In genomic region chr3:196711838-196712513, GRCh38 we compare ENCODE assay signal across 1 cellular context.
TF ChIP-seq lines count a peak whose summit lies in the region.

Gene CEP19, minus strand, starts transcription at chr3:196712250. Its CDS starts 3,593 bp downstream, at chr3:196708657.
Gene PIGX, plus strand, starts transcription at chr3:196712377.

TF ChIP-seq in GM12878, 131 proteins besides CTCF, POLR2A, EP300 and RAD21 (continued from another document and continues in another):
- peak; percentile 44; the same call in 1 of the 2 replicates for TF ChIP-seq ATF2 (IDR thresholded peaks at IDR 0.05; ENCODE audit: low read length)
- no peak for TF ChIP-seq SPI1 (IDR thresholded peaks at IDR 0.05; ENCODE audit: borderline replicate concordance, insufficient read depth, low read depth, low read length)
- 0 out of 2 replicates have a peak, but pooled peaks have one; percentile 2 for TF ChIP-seq YY1 (IDR thresholded peaks at IDR 0.05; ENCODE audit: low read depth, low read length)
- TF ChIP-seq NFXL1 (IDR thresholded peaks at IDR 0.05; ENCODE audit: borderline replicate concordance): peak; percentile 84; the same call in 1 of the 2 replicates
- TF ChIP-seq RUNX3 (IDR thresholded peaks at IDR 0.05; ENCODE audit: low read length): peak; percentile 95
- TF ChIP-seq NKRF (conservative IDR thresholded peaks at IDR 0.05): peak; percentile 94; the same call in 1 of the 2 replicates
- no peak for TF ChIP-seq IRF3 (IDR thresholded peaks at IDR 0.05)
- TF ChIP-seq HSF1 (IDR thresholded peaks at IDR 0.05; ENCODE audit: low read depth, low read length): no peak
- TF ChIP-seq MXI1 (IDR thresholded peaks at IDR 0.05; ENCODE audit: low read depth, low read length): peak; percentile 91
- TF ChIP-seq TAF1 (IDR thresholded peaks at IDR 0.05; ENCODE audit: borderline replicate concordance, low read depth, low read length): 0 out of 2 replicates have a peak, but pooled peaks have one; percentile 38
- TF ChIP-seq NR2F1 (conservative IDR thresholded peaks at IDR 0.05): 0 out of 2 replicates have a peak, but pooled peaks have one; percentile 67
- TF ChIP-seq CHD1 (IDR thresholded peaks at IDR 0.05; ENCODE audit: low read depth, low read length): no peak
- TF ChIP-seq ATF7 (IDR thresholded peaks at IDR 0.05; ENCODE audit: low read depth): no peak; the same call in 1 of the 2 replicates
- TF ChIP-seq RCOR1 (conservative IDR thresholded peaks at IDR 0.05; ENCODE audit: low read depth, low read length): no peak
- TF ChIP-seq SKIL (IDR thresholded peaks at IDR 0.05; ENCODE audit: low read depth, poor library complexity, severe bottlenecking): peak; percentile 64
- TF ChIP-seq ZNF687 (IDR thresholded peaks at IDR 0.05): peak; percentile 80; the same call in 1 of the 2 replicates
- TF ChIP-seq JUNB (IDR thresholded peaks at IDR 0.05): peak; percentile 58; the same call in 1 of the 2 replicates
- TF ChIP-seq USF1 (IDR thresholded peaks at IDR 0.05; ENCODE audit: borderline replicate concordance, extremely low read length, insufficient read depth, low read depth, low read length): no peak
- no peak for TF ChIP-seq TBL1XR1 (IDR thresholded peaks at IDR 0.05; ENCODE audit: low read depth, low read length)
- TF ChIP-seq PAX8 (IDR thresholded peaks at IDR 0.05): no peak
- TF ChIP-seq ZNF207 (IDR thresholded peaks at IDR 0.05; ENCODE audit: borderline replicate concordance): peak; percentile 66; the same call in 1 of the 2 replicates
- TF ChIP-seq ZBTB4 (CRISPR knock-in tag; IDR thresholded peaks at IDR 0.05): no peak
- TF ChIP-seq ZNF274 (IDR thresholded peaks at IDR 0.05; ENCODE audit: insufficient read depth, insufficient read length): no peak
- peak; percentile 70; the same call in 1 of the 2 replicates for TF ChIP-seq NFIC (IDR thresholded peaks at IDR 0.05; ENCODE audit: low read depth, low read length)
- no peak for TF ChIP-seq YBX1 (IDR thresholded peaks at IDR 0.05)
- TF ChIP-seq CEBPB (IDR thresholded peaks at IDR 0.05; ENCODE audit: borderline replicate concordance in 1 of 2, low read depth in 2 of 2, low read length in 2 of 2): no peak
- TF ChIP-seq ZNF217 (IDR thresholded peaks at IDR 0.05): no peak; the same call in 1 of the 2 replicates
- TF ChIP-seq BACH1 (IDR thresholded peaks at IDR 0.05; ENCODE audit: borderline replicate concordance): peak; percentile 94
- no peak for TF ChIP-seq SREBF1 (IDR thresholded peaks at IDR 0.05; ENCODE audit: low read length)
- no peak for TF ChIP-seq ZBTB40 (IDR thresholded peaks at IDR 0.05; ENCODE audit: borderline replicate concordance)
- peak in 1 of 2 experiments; percentile 100; a peak in 2 of 3 replicates for TF ChIP-seq EGR1 (IDR thresholded peaks at IDR 0.05; ENCODE audit: borderline replicate concordance in 1 of 2, low read depth in 2 of 2, low read length in 2 of 2)
- no peak for TF ChIP-seq ESRRA (IDR thresholded peaks at IDR 0.05; ENCODE audit: low read length)
- 0 out of 2 replicates have a peak, but pooled peaks have one; percentile 47 for TF ChIP-seq PAX5 (IDR thresholded peaks at IDR 0.05; ENCODE audit: borderline replicate concordance, low read depth, low read length)
- no peak for TF ChIP-seq SMAD5 (IDR thresholded peaks at IDR 0.05; ENCODE audit: low read depth)
- peak; percentile 64 for TF ChIP-seq BCL11A (IDR thresholded peaks at IDR 0.05; ENCODE audit: low read depth, low read length)
- peak in 1 of 2 experiments; percentile 58; a peak in 1 of 4 replicates for TF ChIP-seq ETV6 (conservative IDR thresholded peaks at IDR 0.05 in 1 of 2, IDR thresholded peaks at IDR 0.05 in 1 of 2; ENCODE audit: borderline replicate concordance in 1 of 2, low read depth in 1 of 2)
- TF ChIP-seq NFYA (IDR thresholded peaks at IDR 0.05; ENCODE audit: borderline replicate concordance, low read depth, low read length): no peak
